15 cellular contexts compared by ENCODE assay signal in the genomic region with DNA sequence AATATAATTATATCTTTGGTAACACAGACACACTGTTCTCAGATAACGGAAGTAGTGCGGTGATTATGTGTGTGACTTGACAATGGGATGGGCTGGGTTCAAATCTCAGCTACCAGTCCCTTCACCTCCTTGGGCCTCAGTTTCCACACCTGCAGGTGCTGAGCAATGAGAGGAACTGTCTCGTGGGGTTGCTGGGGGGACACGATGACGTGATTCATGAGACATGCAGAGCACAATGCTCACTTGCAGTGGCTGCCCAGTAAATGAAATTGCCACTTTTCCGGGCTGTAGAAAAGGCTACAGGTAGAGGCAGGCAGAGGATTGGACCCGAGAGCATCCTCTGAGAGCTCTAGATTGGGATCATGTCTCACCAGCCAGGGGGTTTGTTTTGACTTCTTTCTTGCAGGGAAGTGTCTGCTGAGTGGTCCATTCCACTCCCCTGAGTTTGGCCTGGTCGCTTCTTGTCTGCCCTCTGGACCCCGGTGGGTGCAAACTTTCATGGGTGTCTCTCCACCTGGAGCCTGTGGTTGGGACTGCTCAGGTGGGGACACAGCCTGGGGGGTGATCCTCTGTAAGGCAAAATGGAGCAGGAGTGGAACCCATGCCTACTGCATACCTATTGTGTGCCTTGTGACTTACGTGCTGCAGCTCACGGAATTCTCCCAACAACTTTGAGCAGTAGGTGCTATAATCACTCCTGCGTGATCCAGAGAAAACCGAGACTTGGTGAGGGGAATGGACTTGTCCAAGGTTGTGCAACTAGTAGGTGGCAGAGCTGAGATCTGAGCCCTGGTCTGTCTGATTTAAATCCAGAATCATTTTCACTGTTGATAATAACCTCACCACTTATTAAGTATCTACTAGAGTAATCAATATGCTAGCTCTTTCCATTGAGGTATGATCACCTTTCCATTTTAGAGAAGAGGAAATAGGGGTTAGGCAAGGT.
A peak's percentile ranks its signal among the peaks of the same experiment; 100 is the strongest.
DNase-seq lines count a peak whose midpoint lies in the region; ATAC-seq and TF ChIP-seq lines count a peak whose summit lies in the region.
"Had no signal": no experiment of that assay in that cellular context is flagged by ENCODE, and none has a peak within 500 bp of the region (broad histone marks: within the 10 kb centered on the region; RNA-seq: fewer than 3 reads in every experiment).

No MANE protein-coding gene starts in this region.

- H3K36me3 ChIP-seq in mesenchymal stem cell (ENCODE audit: control insufficient read depth in 1 of 2, insufficient read depth in 2 of 2, low read depth in 1 of 2, low read length in 2 of 2): no peaks in the 10 kb centered on the region
- H3K36me3 ChIP-seq: esophagus muscularis mucosa, left ventricle myocardium inferior, tibial nerve had no signal

- DNase-seq in activated naive CD4-positive, alpha-beta T cell treated with anti-CD3 and anti-CD28 coated beads for 36 hours: no peak
- no peak for DNase-seq in activated naive CD4-positive, alpha-beta T cell (lab: John Stamatoyannopoulos, UW)
- no peak for DNase-seq in activated CD8-positive, alpha-beta T cell treated with anti-CD3 and anti-CD28 coated beads, Interleukin-2, amount 10 ng/mL, durations not matched to agents 7 days and 5 days
- no peak for DNase-seq in mesenchymal stem cell
- DNase-seq in type B pancreatic cell (ENCODE audit: extremely low spot score, unreplicated experiment): no peak
- no peak for DNase-seq in NCI-H1048 (lab: John Stamatoyannopoulos, UW)
- DNase-seq: activated CD4-positive, alpha-beta T cell treated with anti-CD3 and anti-CD28 coated beads for 1 hour; left ventricle myocardium inferior; NCI-H1105; NCI-H446 had no signal

- no peak overlapping the region for H3K9ac ChIP-seq in mesenchymal stem cell (ENCODE audit: low read length)

- no peak overlapping the region for H4K91ac ChIP-seq in mesenchymal stem cell (ENCODE audit: low read length)

- H2BK15ac ChIP-seq in mesenchymal stem cell (ENCODE audit: low read depth, poor library complexity, severe bottlenecking): no peak overlapping the region

- TF ChIP-seq CTCF in type B pancreatic cell (conservative IDR thresholded peaks at IDR 0.05): no peak

- H2AFZ ChIP-seq in mesenchymal stem cell (ENCODE audit: low read depth, low read length): no peak overlapping the region

- no peak overlapping the region for H3K4me2 ChIP-seq in mesenchymal stem cell (ENCODE audit: low read length, poor library complexity, severe bottlenecking)

- peak overlapping the region; percentile 79 for H4K8ac ChIP-seq in mesenchymal stem cell (ENCODE audit: low read length)

- no peaks in the 10 kb centered on the region for H3K9me3 ChIP-seq in mesenchymal stem cell (ENCODE audit: control insufficient read depth, low read length)
- H3K9me3 ChIP-seq: esophagus muscularis mucosa, left ventricle myocardium inferior, tibial nerve had no signal

- H3K4me3 ChIP-seq in mesenchymal stem cell (ENCODE audit: insufficient read depth in 1 of 2, low read depth in 1 of 2, low read length in 2 of 2): no peak overlapping the region
- H3K4me3 ChIP-seq: left ventricle myocardium inferior, smooth muscle cell had no signal

- peak overlapping the region; percentile 16 to 54 for H3K18ac ChIP-seq in mesenchymal stem cell (ENCODE audit: low read depth in 1 of 2, low read length in 2 of 2)

- H3K79me1 ChIP-seq in mesenchymal stem cell (replicated peaks; ENCODE audit: low read length, poor library complexity, severe bottlenecking): no peaks in the 10 kb centered on the region

- H3K27me3 Mint-ChIP-seq in activated naive CD4-positive, alpha-beta T cell treated with anti-CD3 and anti-CD28 coated beads for 36 hours (ENCODE audit: low read depth): no peaks in the 10 kb centered on the region
- peaks cover 6% of the 10 kb centered on the region for H3K27me3 Mint-ChIP-seq in activated CD8-positive, alpha-beta T cell treated with anti-CD3 and anti-CD28 coated beads, Interleukin-2, amount 10 ng/mL, durations not matched to agents 7 days and 5 days (ENCODE audit: low read depth)
- no peaks in the 10 kb centered on the region for H3K27me3 Mint-ChIP-seq in type B pancreatic cell

- intact Hi-C loops in activated naive CD4-positive, alpha-beta T cell treated with anti-CD3 and anti-CD28 coated beads for 36 hours (cut with micrococcal nuclease): loop anchor here (1.0 to 5.0 kb wide), 3 partner anchors 45 to 225 kb away; partner anchors contain the start of gene UBE2V1

- H2BK5ac ChIP-seq in mesenchymal stem cell (ENCODE audit: low read depth, low read length, poor library complexity, severe bottlenecking): no peak overlapping the region

- peak overlapping the region; percentile 92 for H3K27ac Mint-ChIP-seq in activated naive CD4-positive, alpha-beta T cell treated with anti-CD3 and anti-CD28 coated beads for 36 hours
- peak overlapping the region; percentile 88 for H3K27ac Mint-ChIP-seq in activated CD8-positive, alpha-beta T cell treated with anti-CD3 and anti-CD28 coated beads, Interleukin-2, amount 10 ng/mL, durations not matched to agents 7 days and 5 days
- no peak overlapping the region for H3K27ac Mint-ChIP-seq in type B pancreatic cell

- CTCF ChIA-PET in activated naive CD4-positive, alpha-beta T cell treated with anti-CD3 and anti-CD28 coated beads for 36 hours (lab: Charles Lee): interaction anchor here (0.9 to 1.6 kb wide), 4 partner anchors 10 to 150 kb away, joined by 3 to 4 read pairs (median 4); no protein-coding TSS in a partner anchor
- CTCF ChIA-PET in activated CD8-positive, alpha-beta T cell treated with anti-CD3 and anti-CD28 coated beads, Interleukin-2, amount 10 ng/mL, durations not matched to agents 7 days and 5 days (lab: Charles Lee): interaction anchor here (0.7 to 1.9 kb wide), 14 partner anchors 9 to 149 kb away, joined by 3 to 12 read pairs (median 3); partner anchors contain the start of gene CEBPB

- no peak overlapping the region for H3K27ac ChIP-seq in mesenchymal stem cell (ENCODE audit: low read length, poor library complexity, severe bottlenecking)

- H3K4me1 ChIP-seq in mesenchymal stem cell (ENCODE audit: control insufficient read depth, insufficient read depth, low read depth, low read length): peaks cover 18% of the 10 kb centered on the region
- H3K4me1 ChIP-seq: left ventricle myocardium inferior had no signal

- no peak overlapping the region for H3K4me3 Mint-ChIP-seq in activated naive CD4-positive, alpha-beta T cell treated with anti-CD3 and anti-CD28 coated beads for 36 hours
- peak overlapping the region; percentile 68 for H3K4me3 Mint-ChIP-seq in activated CD8-positive, alpha-beta T cell treated with anti-CD3 and anti-CD28 coated beads, Interleukin-2, amount 10 ng/mL, durations not matched to agents 7 days and 5 days
- peak overlapping the region; percentile 23 for H3K4me3 Mint-ChIP-seq in type B pancreatic cell

- no peaks in the 10 kb centered on the region for H3K9me3 Mint-ChIP-seq in activated naive CD4-positive, alpha-beta T cell treated with anti-CD3 and anti-CD28 coated beads for 36 hours
- H3K9me3 Mint-ChIP-seq in activated CD8-positive, alpha-beta T cell treated with anti-CD3 and anti-CD28 coated beads, Interleukin-2, amount 10 ng/mL, durations not matched to agents 7 days and 5 days (ENCODE audit: insufficient read depth): no peaks in the 10 kb centered on the region
- H3K9me3 Mint-ChIP-seq in type B pancreatic cell: no peaks in the 10 kb centered on the region

- POLR2A ChIA-PET in activated CD8-positive, alpha-beta T cell treated with anti-CD3 and anti-CD28 coated beads, Interleukin-2, amount 10 ng/mL, durations not matched to agents 7 days and 5 days (lab: Charles Lee): interaction anchor here (0.5 to 2.0 kb wide), 7 partner anchors 9 to 147 kb away, joined by 3 to 11 read pairs (median 5); partner anchors contain the start of gene CEBPB

- no peaks in the 10 kb centered on the region for H3K36me3 Mint-ChIP-seq in activated naive CD4-positive, alpha-beta T cell treated with anti-CD3 and anti-CD28 coated beads for 36 hours (ENCODE audit: low read depth)
- H3K36me3 Mint-ChIP-seq in activated CD8-positive, alpha-beta T cell treated with anti-CD3 and anti-CD28 coated beads, Interleukin-2, amount 10 ng/mL, durations not matched to agents 7 days and 5 days (ENCODE audit: low read depth): no peaks in the 10 kb centered on the region
- no peaks in the 10 kb centered on the region for H3K36me3 Mint-ChIP-seq in type B pancreatic cell

- H2BK12ac ChIP-seq in mesenchymal stem cell (ENCODE audit: low read length in 2 of 2): peak overlapping the region; percentile 56 to 63

- no peak overlapping the region for H3K14ac ChIP-seq in mesenchymal stem cell (ENCODE audit: low read length in 2 of 2)

- no peak overlapping the region for H3K4ac ChIP-seq in mesenchymal stem cell (ENCODE audit: low read depth in 1 of 2, low read length in 2 of 2)

- H3K23ac ChIP-seq in mesenchymal stem cell (ENCODE audit: low read length in 2 of 2): no peak overlapping the region

- 95% methylated on average over 13 of the region's 13 CpGs for WGBS in mesenchymal stem cell

- H2BK120ac ChIP-seq in mesenchymal stem cell (ENCODE audit: low read depth, low read length): no peak overlapping the region

- peak overlapping the region; percentile 4 for H2AK5ac ChIP-seq in mesenchymal stem cell (ENCODE audit: low read length, severe bottlenecking)

- no peak for ATAC-seq in activated CD8-positive, alpha-beta T cell treated with anti-CD3 and anti-CD28 coated beads, Interleukin-2, amount 10 ng/mL, durations not matched to agents 7 days and 5 days
- ATAC-seq in HG02840 (IDR thresholded peaks at IDR 0.05; ENCODE audit: low FRiP score, unreplicated experiment) (no peak), HG02852 (IDR thresholded peaks at IDR 0.05; ENCODE audit: unreplicated experiment) (no peak)

- no peaks in the 10 kb centered on the region for H3K27me3 ChIP-seq in mesenchymal stem cell (ENCODE audit: control insufficient read depth in 1 of 2, insufficient read depth in 1 of 2, low read length in 2 of 2)
- H3K27me3 ChIP-seq: esophagus muscularis mucosa, tibial nerve had no signal

- H3K4me1 Mint-ChIP-seq in activated naive CD4-positive, alpha-beta T cell treated with anti-CD3 and anti-CD28 coated beads for 36 hours (ENCODE audit: low read depth): peaks cover 36% of the 10 kb centered on the region
- peaks cover 69% of the 10 kb centered on the region for H3K4me1 Mint-ChIP-seq in activated CD8-positive, alpha-beta T cell treated with anti-CD3 and anti-CD28 coated beads, Interleukin-2, amount 10 ng/mL, durations not matched to agents 7 days and 5 days (ENCODE audit: low read depth)
- H3K4me1 Mint-ChIP-seq in type B pancreatic cell (ENCODE audit: unreplicated experiment): peaks cover 62% of the 10 kb centered on the region
